In genomic region chr2:200344202-200344601, GRCh38 we compare ENCODE assay signal across 6 cellular contexts.
A peak's percentile ranks its signal among the peaks of the same experiment; 100 is the strongest.
TF ChIP-seq lines count a peak whose summit lies in the region.

No MANE protein-coding gene starts in this region.

TF ChIP-seq in A549, 52 proteins besides CTCF, POLR2A, EP300 and RAD21:
- TF ChIP-seq CHD4 (IDR thresholded peaks at IDR 0.05; ENCODE audit: borderline replicate concordance) = 0 out of 2 replicates have a peak, but pooled peaks have one; percentile 52

TF ChIP-seq in HEK293, 187 proteins besides CTCF, POLR2A, EP300 and RAD21:
- TF ChIP-seq ZNF146 (tag by site-specific recombination; IDR thresholded peaks at IDR 0.05) = peak; percentile 66
TF ChIP-seq in HEK293: peak in this region for 1; not testable (repeated sequence) for 186.

TF ChIP-seq in SK-N-SH treated with all-trans-retinoic acid at 6 μM for 48 hours, 23 proteins besides CTCF, POLR2A, EP300 and RAD21:
- peak; percentile 27; the same call in 1 of the 2 replicates for TF ChIP-seq ZNF8 (CRISPR knock-in tag; IDR thresholded peaks at IDR 0.05)
- 0 out of 2 replicates have a peak, but pooled peaks have one; percentile 17 for TF ChIP-seq ZNF70 (CRISPR knock-in tag; IDR thresholded peaks at IDR 0.05)

TF ChIP-seq in K562, 482 proteins besides CTCF, POLR2A, EP300 and RAD21:
- peak; percentile 63 for TF ChIP-seq ZNF146 (CRISPR knock-in tag; IDR thresholded peaks at IDR 0.05; ENCODE audit: unreplicated experiment)
TF ChIP-seq in K562: peak in this region for 1; not testable (repeated sequence) for 481.

TF ChIP-seq in H1, 55 proteins besides CTCF, POLR2A, EP300 and RAD21:
- TF ChIP-seq KDM1A (IDR thresholded peaks at IDR 0.05; ENCODE audit: borderline replicate concordance, low read length) = peak; percentile 40; the same call in 1 of the 2 replicates

TF ChIP-seq in HepG2, 621 proteins besides CTCF, POLR2A, EP300 and RAD21:
- TF ChIP-seq RBM22 (optimal IDR thresholded peaks at IDR 0.05; ENCODE audit: low read length) = peak; percentile 43
- peak; percentile 5 for TF ChIP-seq ASH2L (IDR thresholded peaks at IDR 0.05; ENCODE audit: insufficient read length, low read depth, low read length)
